Comparison of ENCODE assay signal across 15 cellular contexts in genomic region chr12:24911284-24911791, GRCh38. TPM values are rescaled to one million over a fixed set of nuclear protein-coding genes. Genes with fewer than 3 reads are reported as not detected.
A peak's percentile ranks its signal among the peaks of the same experiment; 100 is the strongest.
DNase-seq lines count a peak whose midpoint lies in the region; ATAC-seq and TF ChIP-seq lines count a peak whose summit lies in the region.
"Had no signal": no experiment of that assay in that cellular context is flagged by ENCODE, and none has a peak within 500 bp of the region (broad histone marks: within the 10 kb centered on the region; RNA-seq: fewer than 3 reads in every experiment).

No MANE protein-coding gene starts in this region.

- H3K36me3 Mint-ChIP-seq in activated CD4-positive, alpha-beta memory T cell treated with anti-CD3 and anti-CD28 coated beads for 36 hours: no peaks in the 10 kb centered on the region

- H3K4me3 Mint-ChIP-seq in activated CD4-positive, alpha-beta memory T cell treated with anti-CD3 and anti-CD28 coated beads for 36 hours: no peak overlapping the region
- H3K4me3 Mint-ChIP-seq: brain, T-helper 17 cell had no signal

- H3K27me3 ChIP-seq in mesendoderm (ENCODE audit: insufficient read depth, low read length, poor library complexity): no peaks in the 10 kb centered on the region
- H3K27me3 ChIP-seq in ovary: no peaks in the 10 kb centered on the region
- H3K27me3 ChIP-seq: esophagus muscularis mucosa, testis had no signal

- H2BK120ac ChIP-seq in mesendoderm (ENCODE audit: low read depth, low read length): no peak overlapping the region

- TF ChIP-seq POLR2A in NB4 (IDR thresholded peaks at IDR 0.05; ENCODE audit: extremely low read depth, insufficient read length): no peak
- no peak for TF ChIP-seq POLR2A in ovary (IDR thresholded peaks at IDR 0.05)
- no peak for TF ChIP-seq POLR2A in GM18505 (IDR thresholded peaks at IDR 0.05; ENCODE audit: borderline replicate concordance, extremely low read depth, insufficient read depth, insufficient read length)

- no peaks in the 10 kb centered on the region for H3K9me3 ChIP-seq in ovary
- H3K9me3 ChIP-seq: esophagus muscularis mucosa, psoas muscle, testis had no signal

- no peak for TF ChIP-seq EP300 in ovary (IDR thresholded peaks at IDR 0.05)

- peaks cover 45% of the 10 kb centered on the region for H3K79me2 ChIP-seq in mesendoderm (ENCODE audit: control insufficient read depth, insufficient read depth, low read length)

- H4K5ac ChIP-seq in mesendoderm (ENCODE audit: low read length): no peak overlapping the region

- DNase-seq in D341Med (ENCODE audit: low spot score): peak; percentile 53
- DNase-seq in NB4 (ENCODE audit: low read depth): peak; percentile 34
- peak; percentile 43 for DNase-seq in dermis blood vessel endothelial cell
- DNase-seq in mesendoderm: peak; percentile 51
- no peak for DNase-seq in ovary
- no peak for DNase-seq in T-helper 2 cell
- no peak for DNase-seq in activated CD4-positive, alpha-beta memory T cell treated with anti-CD3 and anti-CD28 coated beads for 36 hours
- DNase-seq: left ventricle myocardium superior, NCI-H146, psoas muscle, T-helper 17 cell, testis had no signal

- peak overlapping the region; percentile 2 for H3K18ac ChIP-seq in mesendoderm (ENCODE audit: low read length)

- no peak overlapping the region for H3K23ac ChIP-seq in mesendoderm (ENCODE audit: low read length)

- H3K4me1 Mint-ChIP-seq in activated CD4-positive, alpha-beta memory T cell treated with anti-CD3 and anti-CD28 coated beads for 36 hours (ENCODE audit: low read depth): no peaks in the 10 kb centered on the region
- H3K4me1 Mint-ChIP-seq: T-helper 17 cell had no signal

- CTCF ChIA-PET in activated CD4-positive, alpha-beta memory T cell treated with anti-CD3 and anti-CD28 coated beads for 36 hours (lab: Charles Lee): no interaction called here

- H3K36me3 ChIP-seq in mesendoderm (ENCODE audit: control insufficient read depth, insufficient read depth, low read length) (no peaks in the 10 kb centered on the region), ovary (no peaks in the 10 kb centered on the region)
- H3K36me3 ChIP-seq: esophagus muscularis mucosa had no signal

- H4K8ac ChIP-seq in mesendoderm (ENCODE audit: low read depth, low read length): no peak overlapping the region

- no CpG with 5 or more reads among the region's 9 CpGs for WGBS in mesendoderm (ENCODE audit: extremely low coverage, insufficient coverage, low lambda C conversion rate)
- WGBS in ovary, 3 donors: 60 to 66% (median 65%) methylated on average over 9 of the region's 9 CpGs

- H3K9me3 Mint-ChIP-seq in activated CD4-positive, alpha-beta memory T cell treated with anti-CD3 and anti-CD28 coated beads for 36 hours: no peaks in the 10 kb centered on the region
- H3K9me3 Mint-ChIP-seq: brain had no signal

- no peak overlapping the region for H2BK5ac ChIP-seq in mesendoderm (ENCODE audit: low read length)

- no peak overlapping the region for H3K4ac ChIP-seq in mesendoderm (ENCODE audit: low read depth, low read length)

- H3K4me1 ChIP-seq in mesendoderm (ENCODE audit: control insufficient read depth, low read depth, low read length) (peaks cover 8% of the 10 kb centered on the region), ovary (ENCODE audit: insufficient read depth) (peaks cover 4% of the 10 kb centered on the region)
- H3K4me1 ChIP-seq: esophagus muscularis mucosa, psoas muscle, testis had no signal

- no peak overlapping the region for H2AK5ac ChIP-seq in mesendoderm (ENCODE audit: low read length)

- no peak overlapping the region for H3K4me2 ChIP-seq in mesendoderm (ENCODE audit: low read length)

- ATAC-seq in GM18505 (IDR thresholded peaks at IDR 0.05; ENCODE audit: unreplicated experiment): no peak
- ATAC-seq: left ventricle myocardium superior, psoas muscle, T-helper 17 cell had no signal

- no peak overlapping the region for H2BK15ac ChIP-seq in mesendoderm (replicated peaks; ENCODE audit: low read depth)

- H3K4me3 ChIP-seq in NB4 (ENCODE audit: low read depth, low read length): no peak overlapping the region
- H3K4me3 ChIP-seq in mesendoderm (ENCODE audit: low read length): no peak overlapping the region
- no peak overlapping the region for H3K4me3 ChIP-seq in ovary
- H3K4me3 ChIP-seq: esophagus muscularis mucosa, psoas muscle, testis had no signal

- H3K27me3 Mint-ChIP-seq in activated CD4-positive, alpha-beta memory T cell treated with anti-CD3 and anti-CD28 coated beads for 36 hours: peaks cover 7% of the 10 kb centered on the region
- H3K27me3 Mint-ChIP-seq: brain had no signal

- intact Hi-C loops in ovary (cut with DNase I): no loop called here
- intact Hi-C loops in activated CD4-positive, alpha-beta memory T cell treated with anti-CD3 and anti-CD28 coated beads for 36 hours (cut with micrococcal nuclease): no loop called here

- no peak for TF ChIP-seq CTCF in NB4 (IDR thresholded peaks at IDR 0.05; ENCODE audit: low read depth, low read length)
- no peak for TF ChIP-seq CTCF in ovary (IDR thresholded peaks at IDR 0.05)

- H3K27ac ChIP-seq in mesendoderm (ENCODE audit: low read depth, low read length) (no peak overlapping the region), ovary (no peak overlapping the region)
- H3K27ac ChIP-seq: esophagus muscularis mucosa, psoas muscle, testis had no signal

- H3K27ac Mint-ChIP-seq in activated CD4-positive, alpha-beta memory T cell treated with anti-CD3 and anti-CD28 coated beads for 36 hours: no peak overlapping the region

- POLR2A ChIA-PET in activated CD4-positive, alpha-beta memory T cell treated with anti-CD3 and anti-CD28 coated beads for 36 hours (lab: Charles Lee): no interaction called here

- H3K9ac ChIP-seq in mesendoderm (ENCODE audit: low read length): no peak overlapping the region

- peaks cover 24% of the 10 kb centered on the region for H3K79me1 ChIP-seq in mesendoderm (ENCODE audit: low read length)

- peak overlapping the region; percentile 22 for H3K56ac ChIP-seq in mesendoderm (ENCODE audit: low read length)

RNA-seq across cellular contexts. Expression of gene BCAT1, which starts 37.6 kb away (rescaled TPM):
- 103 and 166 TPM in 2 replicates for total RNA-seq in dermis blood vessel endothelial cell
- 131 TPM for polyA plus RNA-seq in mesendoderm (2013, experiment 1 of 2)
- polyA plus RNA-seq in mesendoderm (2013, experiment 2 of 2): 130 TPM
- 100 to 1,000 TPM in 1 of 7 donors, 10 to 100 TPM in 6; 14.9 to 106 (median 36.2) TPM for total RNA-seq in ovary
- polyA plus RNA-seq in ovary: 10 to 100 TPM; 12.0 to 18.3 TPM
- 10 to 100 TPM; 17.6 to 20.4 TPM for total RNA-seq in activated CD4-positive, alpha-beta memory T cell treated with anti-CD3 and anti-CD28 coated beads for 36 hours

Comparison
In these comparisons a context has a peak if more than half of its experiments do, and no peak if none do; other contexts are left out.
1. DNase-seq: peak in D341Med (single experiment), NB4 (single experiment), dermis blood vessel endothelial cell (single experiment) and mesendoderm (single experiment); none in ovary (0 of 5), T-helper 2 cell (0 of 5) and activated CD4-positive, alpha-beta memory T cell treated with anti-CD3 and anti-CD28 coated beads for 36 hours (single experiment).